ENCODE assay signal across 16 cellular contexts in the genomic region with DNA sequence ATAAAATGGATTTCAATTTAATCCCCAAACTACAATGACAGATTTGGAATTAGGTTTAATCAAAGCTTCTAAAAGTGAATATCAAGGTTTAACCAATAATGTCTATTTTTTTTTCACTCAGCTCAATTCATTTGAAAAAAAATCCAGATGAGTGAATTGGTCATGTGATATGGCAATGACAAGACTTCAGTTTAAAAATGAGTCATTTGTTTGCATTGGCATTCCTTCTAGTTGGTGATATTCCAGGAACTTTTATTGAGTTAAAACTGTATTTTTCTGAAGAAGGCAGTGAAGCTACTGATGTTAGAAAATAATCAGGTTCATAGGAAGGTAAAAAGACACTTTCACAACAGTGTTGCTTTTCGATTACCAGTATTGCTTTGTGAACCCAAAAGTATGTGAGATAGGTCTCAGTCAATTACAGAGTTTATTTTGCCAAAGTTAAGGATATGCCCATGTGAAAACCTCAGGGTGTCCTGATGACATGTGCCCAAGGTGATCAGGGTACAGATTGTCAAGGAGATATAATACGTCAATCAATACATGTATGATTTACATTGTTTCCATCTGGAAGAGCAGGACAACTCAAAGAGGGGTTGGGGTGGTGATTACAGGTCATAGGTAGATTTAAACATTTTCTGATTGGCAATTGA.
A peak's percentile ranks its signal among the peaks of the same experiment; 100 is the strongest.
DNase-seq lines count a peak whose midpoint lies in the region; ATAC-seq, FAIRE-seq and TF ChIP-seq lines count a peak whose summit lies in the region.
"Had no signal": no experiment of that assay in that cellular context is flagged by ENCODE, and none has a peak within 500 bp of the region (broad histone marks: within the 10 kb centered on the region; RNA-seq: fewer than 3 reads in every experiment).

No MANE protein-coding gene starts in this region.

- no peaks in the 10 kb centered on the region for H3K36me3 Mint-ChIP-seq in activated T-cell treated with anti-CD3 and anti-CD28 coated beads, Interleukin-2, amount 50 U/mL, for 72 hours (ENCODE audit: insufficient read depth in 2 of 2)
- H3K36me3 Mint-ChIP-seq: activated naive CD8-positive, alpha-beta T cell treated with anti-CD3 and anti-CD28 coated beads, Interleukin-2, amount 10 ng/mL, durations not matched to agents 7 days and 5 days had no signal

- H3K27me3 Mint-ChIP-seq in activated T-cell treated with anti-CD3 and anti-CD28 coated beads, Interleukin-2, amount 50 U/mL, for 72 hours (ENCODE audit: low read depth): no peaks in the 10 kb centered on the region
- H3K27me3 Mint-ChIP-seq: activated naive CD8-positive, alpha-beta T cell treated with anti-CD3 and anti-CD28 coated beads, Interleukin-2, amount 10 ng/mL, durations not matched to agents 7 days and 5 days; natural killer cell treated with Interleukin-12 subunit alpha and Interleukin-12 subunit beta and Interleukin-15 and Interleukin-18, amount 100 ng/mL, for 72 hours had no signal

- no peak overlapping the region for H3K27ac ChIP-seq in pancreas
- H3K27ac ChIP-seq: sigmoid colon had no signal

- H3K4me1 ChIP-seq in pancreas (peaks cover 7 to 22% (median 13%) of the 10 kb centered on the region in 3 donors), mucosa of descending colon (ENCODE audit: low read depth) (no peaks in the 10 kb centered on the region)
- H3K4me1 ChIP-seq: sigmoid colon had no signal

- no peaks in the 10 kb centered on the region for H3K9me3 ChIP-seq in pancreas
- peaks cover 20% of the 10 kb centered on the region for H3K9me3 ChIP-seq in mucosa of descending colon
- H3K9me3 ChIP-seq: sigmoid colon had no signal

- H3K27me3 ChIP-seq in pancreas: no peaks in the 10 kb centered on the region
- H3K27me3 ChIP-seq: sigmoid colon had no signal

- DNase-seq in DMS53 treated with DMSO at 0.1 percent for 48 hours (lab: John Stamatoyannopoulos, UW; ENCODE audit: unreplicated experiment) (peak; percentile 24), RCC 7860 (ENCODE audit: low spot score) (peak; percentile 23), fibroblast of mammary gland (ENCODE audit: low read depth) (peak; percentile 86), pancreas (no peak), mucosa of descending colon (no peak)
- DNase-seq in activated T-cell treated with anti-CD3 and anti-CD28 coated beads, Interleukin-2, amount 50 U/mL, for 1 hour: no peak
- no peak for DNase-seq in activated T-cell treated with anti-CD3 and anti-CD28 coated beads, Interleukin-2, amount 50 U/mL, for 72 hours
- DNase-seq: activated naive CD8-positive, alpha-beta T cell treated with anti-CD3 and anti-CD28 coated beads, Interleukin-2, amount 10 ng/mL, durations not matched to agents 7 days and 5 days; COR-L47; left cardiac atrium; NCI-H1694; NK-92 treated with Interleukin-12 subunit alpha and Interleukin-12 subunit beta, amount 100 ng/mL, for 24 hours; sigmoid colon had no signal

- intact Hi-C loops in pancreas (cut with DNase I) (no loop called here), mucosa of descending colon (cut with DNase I, micrococcal nuclease) (no loop called here)

- H3K4me3 ChIP-seq in fibroblast of mammary gland (ENCODE audit: control insufficient read depth, low read depth, low read length) (no peak overlapping the region), pancreas (no peak overlapping the region), mucosa of descending colon (no peak overlapping the region)
- H3K4me3 ChIP-seq: K562, sigmoid colon had no signal

- H3K27ac Mint-ChIP-seq in activated T-cell treated with anti-CD3 and anti-CD28 coated beads, Interleukin-2, amount 50 U/mL, for 72 hours: no peak overlapping the region
- H3K27ac Mint-ChIP-seq: activated naive CD8-positive, alpha-beta T cell treated with anti-CD3 and anti-CD28 coated beads, Interleukin-2, amount 10 ng/mL, durations not matched to agents 7 days and 5 days; natural killer cell treated with Interleukin-12 subunit alpha and Interleukin-12 subunit beta and Interleukin-15 and Interleukin-18, amount 100 ng/mL, for 72 hours had no signal

- ATAC-seq in pancreas (peak; percentile 63 to 87 (median 84)), mucosa of descending colon (no peak), GM19035 (IDR thresholded peaks at IDR 0.05; ENCODE audit: unreplicated experiment) (no peak)
- ATAC-seq in activated T-cell treated with anti-CD3 and anti-CD28 coated beads, Interleukin-2, amount 50 U/mL, for 72 hours (replicated peaks in 1 of 2): no peak
- ATAC-seq: K562; left cardiac atrium; natural killer cell treated with Interleukin-12 subunit alpha and Interleukin-12 subunit beta and Interleukin-15 and Interleukin-18, amount 100 ng/mL, for 72 hours had no signal

- peaks cover 8 to 12% of the 10 kb centered on the region in 2 donors for H3K9me3 Mint-ChIP-seq in activated T-cell treated with anti-CD3 and anti-CD28 coated beads, Interleukin-2, amount 50 U/mL, for 72 hours

- peak; percentile 79 for FAIRE-seq in RCC 7860 (lab: Jason Lieb, UNC)
- peak; percentile 53 for FAIRE-seq in pancreas (lab: Jason Lieb, UNC)
- FAIRE-seq: K562 had no signal

- no peaks in the 10 kb centered on the region for H3K36me3 ChIP-seq in pancreas
- no peaks in the 10 kb centered on the region for H3K36me3 ChIP-seq in mucosa of descending colon (ENCODE audit: low read depth)
- H3K36me3 ChIP-seq: sigmoid colon had no signal

- WGBS in pancreas, 2 donors: 30 to 32% methylated on average over 2 of the region's 2 CpGs

- H3K4me1 Mint-ChIP-seq in activated T-cell treated with anti-CD3 and anti-CD28 coated beads, Interleukin-2, amount 50 U/mL, for 72 hours (ENCODE audit: low read depth): no peaks in the 10 kb centered on the region
- H3K4me1 Mint-ChIP-seq: activated naive CD8-positive, alpha-beta T cell treated with anti-CD3 and anti-CD28 coated beads, Interleukin-2, amount 10 ng/mL, durations not matched to agents 7 days and 5 days had no signal

- TF ChIP-seq CTCF in fibroblast of mammary gland (conservative IDR thresholded peaks at IDR 0.05; ENCODE audit: control insufficient read depth, insufficient read depth, low read depth, low read length): no peak
- no peak for TF ChIP-seq CTCF in pancreas (IDR thresholded peaks at IDR 0.05)
- no peak for TF ChIP-seq CTCF in mucosa of descending colon (IDR thresholded peaks at IDR 0.05)

- no peak overlapping the region for H3K4me3 Mint-ChIP-seq in activated T-cell treated with anti-CD3 and anti-CD28 coated beads, Interleukin-2, amount 50 U/mL, for 72 hours
- H3K4me3 Mint-ChIP-seq: activated naive CD8-positive, alpha-beta T cell treated with anti-CD3 and anti-CD28 coated beads, Interleukin-2, amount 10 ng/mL, durations not matched to agents 7 days and 5 days; natural killer cell treated with Interleukin-12 subunit alpha and Interleukin-12 subunit beta and Interleukin-15 and Interleukin-18, amount 100 ng/mL, for 72 hours had no signal

Comparison
In these comparisons a context has a peak if more than half of its experiments do, and no peak if none do; other contexts are left out.
1. DNase-seq: peak in DMS53 treated with DMSO at 0.1 percent for 48 hours (single experiment), RCC 7860 (single experiment) and fibroblast of mammary gland (single experiment); none in pancreas (0 of 6), mucosa of descending colon (0 of 3), activated T-cell treated with anti-CD3 and anti-CD28 coated beads, Interleukin-2, amount 50 U/mL, for 1 hour (single experiment) and activated T-cell treated with anti-CD3 and anti-CD28 coated beads, Interleukin-2, amount 50 U/mL, for 72 hours (0 of 2).
2. ATAC-seq: peak in pancreas (4 of 4); none in mucosa of descending colon (single experiment), GM19035 (single experiment) and activated T-cell treated with anti-CD3 and anti-CD28 coated beads, Interleukin-2, amount 50 U/mL, for 72 hours (0 of 2).